In genomic region chr6:130788954-130789353, GRCh38 we compare ENCODE assay signal across 2 cellular contexts.
TF ChIP-seq lines count a peak whose summit lies in the region.

No MANE protein-coding gene starts in this region.

TF ChIP-seq in HCT116, 20 proteins besides CTCF, POLR2A, EP300 and RAD21:
- TF ChIP-seq SRF (IDR thresholded peaks at IDR 0.05; ENCODE audit: low read depth) (no peak), ATF3 (IDR thresholded peaks at IDR 0.05) (no peak), REST (IDR thresholded peaks at IDR 0.05; ENCODE audit: low read depth) (no peak), SIN3A (IDR thresholded peaks at IDR 0.05; ENCODE audit: low read depth) (no peak), YY1 (IDR thresholded peaks at IDR 0.05; ENCODE audit: extremely low read depth, insufficient replicate concordance, low read depth, low read length) (no peak), EZH2 (IDR thresholded peaks at IDR 0.05) (no peak), JUND (IDR thresholded peaks at IDR 0.05) (no peak), ZNF274 (IDR thresholded peaks at IDR 0.05; ENCODE audit: low read depth, low read length) (no peak)
TF ChIP-seq in HCT116: peak in this region for 0.

TF ChIP-seq in H1, 55 proteins besides CTCF, POLR2A, EP300 and RAD21:
- TF ChIP-seq RNF2 (IDR thresholded peaks at IDR 0.05; ENCODE audit: borderline replicate concordance, low read depth, low read length, missing control alignments, poor library complexity, severe bottlenecking), result no peak
- TF ChIP-seq SAP30 (IDR thresholded peaks at IDR 0.05; ENCODE audit: insufficient read depth, insufficient replicate concordance, low read length), result no peak
